8 cellular contexts compared by ENCODE assay signal in genomic region chr3:169812124-169812843, GRCh38.
DNase-seq lines count a peak whose midpoint lies in the region; FAIRE-seq and TF ChIP-seq lines count a peak whose summit lies in the region.

No MANE protein-coding gene starts in this region.

- no peak for FAIRE-seq in RCC 7860 (lab: Jason Lieb, UNC)

- DNase-seq in GM12864 (ENCODE audit: low read depth) = no peak
- peak; percentile 75 for DNase-seq in HCEC 1CT
- DNase-seq in NAMALWA (ENCODE audit: low spot score) = peak; percentile 83
- peak; percentile 59 for DNase-seq in UCSD-AML1 (lab: John Stamatoyannopoulos, UW; ENCODE audit: unreplicated experiment)
- DNase-seq in cerebellar cortex (ENCODE audit: low spot score) = peak; percentile 7
- DNase-seq in kidney tubule cell (ENCODE audit: low spot score) = peak; percentile 74
- peak in 2 of 3 donors; percentile 20 to 49 for DNase-seq in stimulated activated CD4-positive, alpha-beta T cell treated with anti-CD3 and anti-CD28 coated beads, Interleukin-12 subunit alpha, Interleukin-12 subunit beta, amount 100 ng/mL, for 48 hours (ENCODE audit: low read depth in 2 of 3, low spot score in 1 of 3)
- no peak for DNase-seq in RCC 7860 (ENCODE audit: low spot score)

- H3K4me3 ChIP-seq in GM12864 (ENCODE audit: low read depth, low read length) = peak overlapping the region; percentile 83

- no peak for TF ChIP-seq CTCF in GM12864 (IDR thresholded peaks at IDR 0.05; ENCODE audit: low read depth, low read length, missing control alignments)

Comparison
In these comparisons a context has a peak if more than half of its experiments do, and no peak if none do; other contexts are left out.
1. DNase-seq: peak in HCEC 1CT (single experiment), NAMALWA (single experiment), UCSD-AML1 (single experiment), cerebellar cortex (single experiment), kidney tubule cell (single experiment) and stimulated activated CD4-positive, alpha-beta T cell treated with anti-CD3 and anti-CD28 coated beads, Interleukin-12 subunit alpha, Interleukin-12 subunit beta, amount 100 ng/mL, for 48 hours (2 of 3); none in GM12864 (single experiment) and RCC 7860 (single experiment).